Comparison of ENCODE assay signal across 16 cellular contexts in genomic region chr17:39963826-39964225, GRCh38. TPM values are rescaled to one million over a fixed set of nuclear protein-coding genes. Genes with fewer than 3 reads are reported as not detected.
DNase-seq lines count a peak whose midpoint lies in the region; ATAC-seq, FAIRE-seq and TF ChIP-seq lines count a peak whose summit lies in the region.
"Had no signal": no experiment of that assay in that cellular context is flagged by ENCODE, and none has a peak within 500 bp of the region (broad histone marks: within the 10 kb centered on the region; RNA-seq: fewer than 3 reads in every experiment).

No MANE protein-coding gene starts in this region.

- no peaks in the 10 kb centered on the region for H3K36me3 Mint-ChIP-seq in activated naive CD8-positive, alpha-beta T cell treated with anti-CD3 and anti-CD28 coated beads, Interleukin-2, amount 10 ng/mL, durations not matched to agents 7 days and 5 days
- no peaks in the 10 kb centered on the region for H3K36me3 Mint-ChIP-seq in activated naive CD8-positive, alpha-beta T cell treated with anti-CD3 and anti-CD28 coated beads, Interleukin-2, amount 50 U/mL, for 24 hours (ENCODE audit: low read depth)
- H3K36me3 Mint-ChIP-seq in activated T-cell treated with anti-CD3 and anti-CD28 coated beads, Interleukin-2, amount 50 U/mL, for 72 hours (ENCODE audit: insufficient read depth in 2 of 2): no peaks in the 10 kb centered on the region

- peaks cover 4% of the 10 kb centered on the region for H3K4me1 ChIP-seq in suprapubic skin

- no peak overlapping the region for H3K4me3 ChIP-seq in suprapubic skin
- H3K4me3 ChIP-seq: gastrocnemius medialis had no signal

- no peak overlapping the region for H3K27ac ChIP-seq in suprapubic skin
- H3K27ac ChIP-seq: gastrocnemius medialis had no signal

- ATAC-seq in activated naive CD8-positive, alpha-beta T cell treated with anti-CD3 and anti-CD28 coated beads, Interleukin-2, amount 10 ng/mL, durations not matched to agents 7 days and 5 days (ENCODE audit: low read depth): peak; percentile 44
- ATAC-seq in activated naive CD8-positive, alpha-beta T cell treated with anti-CD3 and anti-CD28 coated beads, Interleukin-2, amount 50 U/mL, for 24 hours: no peak
- ATAC-seq in activated T-cell treated with anti-CD3 and anti-CD28 coated beads, Interleukin-2, amount 50 U/mL, for 72 hours (replicated peaks in 1 of 2): peak; percentile 41 to 73
- no peak for ATAC-seq in HG03457 (IDR thresholded peaks at IDR 0.05; ENCODE audit: unreplicated experiment)
- ATAC-seq: effector memory CD8-positive, alpha-beta T cell; gastrocnemius medialis had no signal

- peaks cover 16% of the 10 kb centered on the region for H3K4me1 Mint-ChIP-seq in activated naive CD8-positive, alpha-beta T cell treated with anti-CD3 and anti-CD28 coated beads, Interleukin-2, amount 10 ng/mL, durations not matched to agents 7 days and 5 days
- H3K4me1 Mint-ChIP-seq in activated naive CD8-positive, alpha-beta T cell treated with anti-CD3 and anti-CD28 coated beads, Interleukin-2, amount 50 U/mL, for 24 hours: peaks cover 26% of the 10 kb centered on the region
- peaks cover 33% of the 10 kb centered on the region for H3K4me1 Mint-ChIP-seq in activated T-cell treated with anti-CD3 and anti-CD28 coated beads, Interleukin-2, amount 50 U/mL, for 72 hours (ENCODE audit: low read depth)

- TF ChIP-seq EP300 in suprapubic skin (IDR thresholded peaks at IDR 0.05): no peak

- H3K36me3 ChIP-seq in suprapubic skin: no peaks in the 10 kb centered on the region
- H3K36me3 ChIP-seq: gastrocnemius medialis had no signal

- H3K9me3 ChIP-seq in suprapubic skin: no peaks in the 10 kb centered on the region
- H3K9me3 ChIP-seq: gastrocnemius medialis had no signal

- H3K4me3 Mint-ChIP-seq in activated naive CD8-positive, alpha-beta T cell treated with anti-CD3 and anti-CD28 coated beads, Interleukin-2, amount 10 ng/mL, durations not matched to agents 7 days and 5 days: peak overlapping the region; percentile 6
- H3K4me3 Mint-ChIP-seq in activated naive CD8-positive, alpha-beta T cell treated with anti-CD3 and anti-CD28 coated beads, Interleukin-2, amount 50 U/mL, for 24 hours: no peak overlapping the region
- peak overlapping the region; percentile 22 to 44 for H3K4me3 Mint-ChIP-seq in activated T-cell treated with anti-CD3 and anti-CD28 coated beads, Interleukin-2, amount 50 U/mL, for 72 hours
- H3K4me3 Mint-ChIP-seq: effector memory CD8-positive, alpha-beta T cell had no signal

- WGBS in suprapubic skin: 64% methylated on average over 5 of the region's 5 CpGs

- no peaks in the 10 kb centered on the region for H3K9me3 Mint-ChIP-seq in activated naive CD8-positive, alpha-beta T cell treated with anti-CD3 and anti-CD28 coated beads, Interleukin-2, amount 10 ng/mL, durations not matched to agents 7 days and 5 days
- no peaks in the 10 kb centered on the region for H3K9me3 Mint-ChIP-seq in activated naive CD8-positive, alpha-beta T cell treated with anti-CD3 and anti-CD28 coated beads, Interleukin-2, amount 50 U/mL, for 24 hours
- H3K9me3 Mint-ChIP-seq in activated T-cell treated with anti-CD3 and anti-CD28 coated beads, Interleukin-2, amount 50 U/mL, for 72 hours: no peaks in the 10 kb centered on the region
- H3K9me3 Mint-ChIP-seq: effector memory CD8-positive, alpha-beta T cell had no signal

- TF ChIP-seq CTCF in suprapubic skin (IDR thresholded peaks at IDR 0.05): no peak

- FAIRE-seq in H54 (lab: Jason Lieb, UNC): no peak

- H3K27ac Mint-ChIP-seq in activated naive CD8-positive, alpha-beta T cell treated with anti-CD3 and anti-CD28 coated beads, Interleukin-2, amount 10 ng/mL, durations not matched to agents 7 days and 5 days: peak overlapping the region; percentile 59
- no peak overlapping the region for H3K27ac Mint-ChIP-seq in activated naive CD8-positive, alpha-beta T cell treated with anti-CD3 and anti-CD28 coated beads, Interleukin-2, amount 50 U/mL, for 24 hours
- peak overlapping the region; percentile 3 for H3K27ac Mint-ChIP-seq in activated T-cell treated with anti-CD3 and anti-CD28 coated beads, Interleukin-2, amount 50 U/mL, for 72 hours

- peaks cover 3% of the 10 kb centered on the region for H3K27me3 ChIP-seq in suprapubic skin

- no peak for DNase-seq in activated naive CD8-positive, alpha-beta T cell treated with anti-CD3 and anti-CD28 coated beads, Interleukin-2, amount 10 ng/mL, durations not matched to agents 7 days and 5 days
- no peak for DNase-seq in activated naive CD8-positive, alpha-beta T cell treated with anti-CD3 and anti-CD28 coated beads, Interleukin-2, amount 50 U/mL, for 24 hours
- peak; percentile 18 for DNase-seq in NCI-H2196 treated with DMSO at 0.1 percent for 48 hours (lab: John Stamatoyannopoulos, UW; ENCODE audit: unreplicated experiment)
- DNase-seq in activated T-cell treated with anti-CD3 and anti-CD28 coated beads, Interleukin-2, amount 50 U/mL, for 72 hours: peak; percentile 26 to 27
- peak; percentile 33 for DNase-seq in renal cortical epithelial cell (ENCODE audit: low read depth)
- no peak for DNase-seq in H54 (ENCODE audit: insufficient read length, low spot score)
- no peak for DNase-seq in suprapubic skin (ENCODE audit: low spot score in 2 of 2)
- DNase-seq: AML-193; effector memory CD8-positive, alpha-beta T cell; EL; gastrocnemius medialis had no signal

- POLR2A ChIA-PET in activated naive CD8-positive, alpha-beta T cell treated with anti-CD3 and anti-CD28 coated beads, Interleukin-2, amount 10 ng/mL, durations not matched to agents 7 days and 5 days (lab: Charles Lee): interaction anchor here (0.7 to 1.9 kb wide), 2 partner anchors 17 to 24 kb away, joined by 3 to 6 read pairs; partner anchors contain the start of gene PSMD3

- H3K27me3 Mint-ChIP-seq in activated naive CD8-positive, alpha-beta T cell treated with anti-CD3 and anti-CD28 coated beads, Interleukin-2, amount 10 ng/mL, durations not matched to agents 7 days and 5 days: peaks cover 7% of the 10 kb centered on the region
- no peaks in the 10 kb centered on the region for H3K27me3 Mint-ChIP-seq in activated naive CD8-positive, alpha-beta T cell treated with anti-CD3 and anti-CD28 coated beads, Interleukin-2, amount 50 U/mL, for 24 hours
- no peaks in the 10 kb centered on the region for H3K27me3 Mint-ChIP-seq in activated T-cell treated with anti-CD3 and anti-CD28 coated beads, Interleukin-2, amount 50 U/mL, for 72 hours (ENCODE audit: low read depth)

- TF ChIP-seq POLR2A in H54 (IDR thresholded peaks at IDR 0.05; ENCODE audit: low read depth, low read length): no peak
- no peak for TF ChIP-seq POLR2A in suprapubic skin (IDR thresholded peaks at IDR 0.05)

RNA-seq across cellular contexts. Expression of gene GSDMA, which starts 1.0 kb away (rescaled TPM):
- under 1 TPM in 1 of 2 experiments, not detected in 1; 0.26 TPM for total RNA-seq in activated naive CD8-positive, alpha-beta T cell treated with anti-CD3 and anti-CD28 coated beads, Interleukin-2, amount 10 ng/mL, durations not matched to agents 7 days and 5 days
- total RNA-seq in activated T-cell treated with anti-CD3 and anti-CD28 coated beads, Interleukin-2, amount 50 U/mL, for 72 hours: 1 to 10 TPM; 2.1 to 4.6 TPM
- total RNA-seq in renal cortical epithelial cell: not detected in 2 replicates
- 100 to 1,000 TPM in 2 of 4 donors, 10 to 100 TPM in 2; 26.7 to 156 (median 105) TPM for total RNA-seq in suprapubic skin

RNA-seq across cellular contexts. Expression of gene PSMD3, which starts 16.8 kb away (rescaled TPM):
- 10 to 100 TPM; 82.5 to 87.9 TPM for total RNA-seq in activated naive CD8-positive, alpha-beta T cell treated with anti-CD3 and anti-CD28 coated beads, Interleukin-2, amount 10 ng/mL, durations not matched to agents 7 days and 5 days
- total RNA-seq in activated T-cell treated with anti-CD3 and anti-CD28 coated beads, Interleukin-2, amount 50 U/mL, for 72 hours: 100 to 1,000 TPM in 1 of 2 donors, 10 to 100 TPM in 1; 95.5 to 103 TPM
- total RNA-seq in renal cortical epithelial cell (89.6 and 121 TPM in 2 replicates), suprapubic skin (100 to 1,000 TPM in 2 of 4 donors, 10 to 100 TPM in 2; 82.8 to 118 (median 104) TPM)

RNA-seq across cellular contexts. Expression of gene LRRC3C, which starts 36.3 kb away (rescaled TPM):
- not detected for total RNA-seq in activated naive CD8-positive, alpha-beta T cell treated with anti-CD3 and anti-CD28 coated beads, Interleukin-2, amount 10 ng/mL, durations not matched to agents 7 days and 5 days
- not detected for total RNA-seq in activated T-cell treated with anti-CD3 and anti-CD28 coated beads, Interleukin-2, amount 50 U/mL, for 72 hours
- total RNA-seq in renal cortical epithelial cell (not detected in 2 replicates), suprapubic skin (1 to 10 TPM in 2 of 4 donors, not detected in 2; 1.1 to 2.3 TPM)
- total RNA-seq: activated CD8-positive, alpha-beta memory T cell treated with anti-CD3 and anti-CD28 coated beads for 36 hours; gastrocnemius medialis; mononuclear cell; OCI-LY7; T-helper 1 cell treated with Interleukin-12 subunit alpha and Interleukin-12 subunit beta and Interleukin-4 antibody, amounts not matched to agents 30 ng/mL and 1 ng/mL, for 36 hours had no signal

RNA-seq across cellular contexts. Expression of gene ORMDL3, which starts 36.4 kb away (rescaled TPM):
- total RNA-seq in activated naive CD8-positive, alpha-beta T cell treated with anti-CD3 and anti-CD28 coated beads, Interleukin-2, amount 10 ng/mL, durations not matched to agents 7 days and 5 days: 100 to 1,000 TPM; 149 to 159 TPM
- 100 to 1,000 TPM; 104 to 114 TPM for total RNA-seq in activated T-cell treated with anti-CD3 and anti-CD28 coated beads, Interleukin-2, amount 50 U/mL, for 72 hours
- 55.2 and 89.6 TPM in 2 replicates for total RNA-seq in renal cortical epithelial cell
- total RNA-seq in suprapubic skin: 10 to 100 TPM; 57.7 to 91.3 (median 77.9) TPM

RNA-seq across cellular contexts. Expression of gene GSDMB, which starts 45.4 kb away (rescaled TPM):
- 10 to 100 TPM; 67.0 to 69.8 TPM for total RNA-seq in activated naive CD8-positive, alpha-beta T cell treated with anti-CD3 and anti-CD28 coated beads, Interleukin-2, amount 10 ng/mL, durations not matched to agents 7 days and 5 days
- total RNA-seq in activated T-cell treated with anti-CD3 and anti-CD28 coated beads, Interleukin-2, amount 50 U/mL, for 72 hours: 10 to 100 TPM; 57.0 to 58.0 TPM
- total RNA-seq in renal cortical epithelial cell (0.35 and 2.2 TPM in 2 replicates), suprapubic skin (10 to 100 TPM in 2 of 4 donors, 1 to 10 TPM in 2; 5.4 to 76.6 (median 12.1) TPM)

Comparison
In these comparisons a context has a peak if more than half of its experiments do, and no peak if none do; other contexts are left out.
1. ATAC-seq: peak in activated naive CD8-positive, alpha-beta T cell treated with anti-CD3 and anti-CD28 coated beads, Interleukin-2, amount 10 ng/mL, durations not matched to agents 7 days and 5 days (single experiment) and activated T-cell treated with anti-CD3 and anti-CD28 coated beads, Interleukin-2, amount 50 U/mL, for 72 hours (2 of 2); none in activated naive CD8-positive, alpha-beta T cell treated with anti-CD3 and anti-CD28 coated beads, Interleukin-2, amount 50 U/mL, for 24 hours (single experiment) and HG03457 (single experiment).
2. DNase-seq: peak in NCI-H2196 treated with DMSO at 0.1 percent for 48 hours (single experiment), activated T-cell treated with anti-CD3 and anti-CD28 coated beads, Interleukin-2, amount 50 U/mL, for 72 hours (2 of 2) and renal cortical epithelial cell (single experiment); none in activated naive CD8-positive, alpha-beta T cell treated with anti-CD3 and anti-CD28 coated beads, Interleukin-2, amount 10 ng/mL, durations not matched to agents 7 days and 5 days (single experiment), activated naive CD8-positive, alpha-beta T cell treated with anti-CD3 and anti-CD28 coated beads, Interleukin-2, amount 50 U/mL, for 24 hours (single experiment), H54 (single experiment) and suprapubic skin (0 of 2).
3. RNA of gene GSDMA, which starts 1.0 kb away (total RNA-seq): 26.7 to 156 TPM in suprapubic skin; 2.1 to 4.6 TPM in activated T-cell treated with anti-CD3 and anti-CD28 coated beads, Interleukin-2, amount 50 U/mL, for 72 hours, 0.26 TPM in activated naive CD8-positive, alpha-beta T cell treated with anti-CD3 and anti-CD28 coated beads, Interleukin-2, amount 10 ng/mL, durations not matched to agents 7 days and 5 days and not detected in renal cortical epithelial cell; every median in the first group is over 4 times any median in the second.